ENCODE assay signal across 8 cellular contexts in the genomic region with DNA sequence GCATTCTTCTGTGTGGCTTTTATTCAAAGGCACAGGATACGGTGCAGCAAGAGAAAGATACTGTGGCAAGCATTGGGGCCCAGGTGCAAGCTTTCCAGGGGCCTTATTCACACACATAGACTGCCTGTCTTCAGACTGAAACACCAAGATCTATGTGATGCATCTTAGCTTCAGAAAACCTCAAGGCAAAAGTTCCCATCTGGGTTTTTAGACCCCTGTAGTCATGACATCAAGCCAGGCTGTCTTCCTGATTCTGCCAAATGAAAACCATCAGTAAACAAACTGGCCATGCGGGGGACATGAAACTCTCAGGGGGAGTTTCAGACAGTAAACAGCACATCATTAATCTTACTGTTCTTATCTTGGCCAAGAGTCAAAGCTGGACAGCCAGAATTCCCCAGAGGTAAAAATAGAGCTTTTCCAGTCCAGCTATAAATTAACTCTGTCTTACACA. TPM values are rescaled to one million over a fixed set of nuclear protein-coding genes. Genes with fewer than 3 reads are reported as not detected.
DNase-seq lines count a peak whose midpoint lies in the region; ATAC-seq and TF ChIP-seq lines count a peak whose summit lies in the region.

No MANE protein-coding gene starts in this region.

- H3K9me3 Mint-ChIP-seq in CD4-positive, alpha-beta T cell = no peaks in the 10 kb centered on the region
- no peaks in the 10 kb centered on the region for H3K9me3 Mint-ChIP-seq in effector memory CD8-positive, alpha-beta T cell
- H3K9me3 Mint-ChIP-seq in activated CD4-positive, alpha-beta memory T cell treated with anti-CD3 and anti-CD28 coated beads for 36 hours = no peaks in the 10 kb centered on the region
- no peaks in the 10 kb centered on the region for H3K9me3 Mint-ChIP-seq in T-helper 2 cell treated with Interferon-gamma antibody and Interleukin-4, amounts not matched to agents 5 μg/mL and 100 μg/mL, for 36 hours

- H3K27ac Mint-ChIP-seq in CD4-positive, alpha-beta T cell = peak overlapping the region; percentile 66
- H3K27ac Mint-ChIP-seq in effector memory CD8-positive, alpha-beta T cell = no peak overlapping the region
- no peak overlapping the region for H3K27ac Mint-ChIP-seq in activated CD4-positive, alpha-beta memory T cell treated with anti-CD3 and anti-CD28 coated beads for 36 hours
- no peak overlapping the region for H3K27ac Mint-ChIP-seq in T-helper 2 cell treated with Interferon-gamma antibody and Interleukin-4, amounts not matched to agents 5 μg/mL and 100 μg/mL, for 36 hours

- CTCF ChIA-PET in CD4-positive, alpha-beta T cell (lab: Charles Lee) = interaction anchor here (2.1 kb wide), 1 partner anchor 10 kb away, joined by 7 read pairs; a partner anchor contains a TSS
- CTCF ChIA-PET in activated CD4-positive, alpha-beta memory T cell treated with anti-CD3 and anti-CD28 coated beads for 36 hours (lab: Charles Lee) = interaction anchor here (2.0 kb wide), 1 partner anchor 10 kb away, joined by 8 read pairs; a partner anchor contains a TSS

- no peaks in the 10 kb centered on the region for H3K9me3 ChIP-seq in CD4-positive, alpha-beta T cell (ENCODE audit: control insufficient read depth, low read length)

- H3K4me3 Mint-ChIP-seq in CD4-positive, alpha-beta T cell = no peak overlapping the region
- H3K4me3 Mint-ChIP-seq in effector memory CD8-positive, alpha-beta T cell = no peak overlapping the region
- no peak overlapping the region for H3K4me3 Mint-ChIP-seq in activated CD4-positive, alpha-beta memory T cell treated with anti-CD3 and anti-CD28 coated beads for 36 hours
- no peak overlapping the region for H3K4me3 Mint-ChIP-seq in T-helper 2 cell treated with Interferon-gamma antibody and Interleukin-4, amounts not matched to agents 5 μg/mL and 100 μg/mL, for 36 hours

- in situ Hi-C loops in G401 (cut with HindIII; ENCODE audit: low sequenced_read_pairs) = no loop called here

- DNase-seq in CD4-positive, alpha-beta T cell = no peak
- DNase-seq in effector memory CD8-positive, alpha-beta T cell = no peak
- DNase-seq in G401 (ENCODE audit: low spot score) = no peak
- no peak for DNase-seq in activated CD4-positive, alpha-beta memory T cell treated with anti-CD3 and anti-CD28 coated beads for 36 hours
- no peak for DNase-seq in DMS79 (lab: John Stamatoyannopoulos, UW)
- no peak for DNase-seq in T-helper 2 cell treated with Interferon-gamma antibody and Interleukin-4, amounts not matched to agents 5 μg/mL and 100 μg/mL, for 36 hours (ENCODE audit: low spot score)

- intact Hi-C loops in CD4-positive, alpha-beta T cell (cut with DNase I, micrococcal nuclease) = no loop called here
- intact Hi-C loops in activated CD4-positive, alpha-beta memory T cell treated with anti-CD3 and anti-CD28 coated beads for 36 hours (cut with micrococcal nuclease) = no loop called here

- peaks cover 41% of the 10 kb centered on the region for H3K36me3 Mint-ChIP-seq in CD4-positive, alpha-beta T cell (ENCODE audit: low read depth)
- H3K36me3 Mint-ChIP-seq in effector memory CD8-positive, alpha-beta T cell (ENCODE audit: insufficient read depth) = no peaks in the 10 kb centered on the region
- peaks cover 18% of the 10 kb centered on the region for H3K36me3 Mint-ChIP-seq in activated CD4-positive, alpha-beta memory T cell treated with anti-CD3 and anti-CD28 coated beads for 36 hours
- peaks cover 24% of the 10 kb centered on the region for H3K36me3 Mint-ChIP-seq in T-helper 2 cell treated with Interferon-gamma antibody and Interleukin-4, amounts not matched to agents 5 μg/mL and 100 μg/mL, for 36 hours (ENCODE audit: low read depth)

- H3K4me1 Mint-ChIP-seq in CD4-positive, alpha-beta T cell (ENCODE audit: low read depth) = peaks cover 52% of the 10 kb centered on the region
- H3K4me1 Mint-ChIP-seq in effector memory CD8-positive, alpha-beta T cell (ENCODE audit: low read depth in 2 of 2) = peaks cover 8 to 17% of the 10 kb centered on the region in 2 donors
- H3K4me1 Mint-ChIP-seq in activated CD4-positive, alpha-beta memory T cell treated with anti-CD3 and anti-CD28 coated beads for 36 hours (ENCODE audit: low read depth) = peaks cover 29% of the 10 kb centered on the region
- peaks cover 24% of the 10 kb centered on the region for H3K4me1 Mint-ChIP-seq in T-helper 2 cell treated with Interferon-gamma antibody and Interleukin-4, amounts not matched to agents 5 μg/mL and 100 μg/mL, for 36 hours (ENCODE audit: low read depth)

- TF ChIP-seq CTCF in CD4-positive, alpha-beta T cell (IDR thresholded peaks at IDR 0.05) = no peak

- H3K27me3 ChIP-seq in CD4-positive, alpha-beta T cell (ENCODE audit: control insufficient read depth, insufficient read depth, low read length) = no peaks in the 10 kb centered on the region

- POLR2A ChIA-PET in CD4-positive, alpha-beta T cell (lab: Charles Lee) = interaction anchor here (1.0 to 1.8 kb wide), 4 partner anchors 10 to 350 kb away, joined by 3 to 13 read pairs (median 4); a partner anchor contains a TSS
- POLR2A ChIA-PET in activated CD4-positive, alpha-beta memory T cell treated with anti-CD3 and anti-CD28 coated beads for 36 hours (lab: Charles Lee) = interaction anchor here (1.6 kb wide), 1 partner anchor 8 kb away, joined by 3 read pairs; no protein-coding TSS in a partner anchor

- peak; percentile 46 for ATAC-seq in CD4-positive, alpha-beta T cell (ENCODE audit: poor library complexity)
- ATAC-seq in GM19324 (IDR thresholded peaks at IDR 0.05; ENCODE audit: low FRiP score, unreplicated experiment) (peak; percentile 52), HG03097 (IDR thresholded peaks at IDR 0.05; ENCODE audit: low FRiP score, unreplicated experiment) (peak; percentile 51)
- ATAC-seq in effector memory CD8-positive, alpha-beta T cell (replicated peaks) = peak; percentile 22

- no peaks in the 10 kb centered on the region for H3K27me3 Mint-ChIP-seq in CD4-positive, alpha-beta T cell
- H3K27me3 Mint-ChIP-seq in effector memory CD8-positive, alpha-beta T cell = no peaks in the 10 kb centered on the region
- no peaks in the 10 kb centered on the region for H3K27me3 Mint-ChIP-seq in activated CD4-positive, alpha-beta memory T cell treated with anti-CD3 and anti-CD28 coated beads for 36 hours
- H3K27me3 Mint-ChIP-seq in T-helper 2 cell treated with Interferon-gamma antibody and Interleukin-4, amounts not matched to agents 5 μg/mL and 100 μg/mL, for 36 hours (ENCODE audit: low read depth) = no peaks in the 10 kb centered on the region

- H3K27ac ChIP-seq in CD4-positive, alpha-beta T cell (ENCODE audit: low read depth, low read length) = peak overlapping the region; percentile 51

RNA-seq across cellular contexts. Expression of a gene that starts 9.8 kb away (rescaled TPM):
- 1 to 10 TPM; 2.2 to 2.5 TPM for total RNA-seq in CD4-positive, alpha-beta T cell
- total RNA-seq in G401 (2014; rRNA removed; shearing (Covaris generic)) = 0.25 and 0.27 TPM in 2 replicates
- total RNA-seq in activated CD4-positive, alpha-beta memory T cell treated with anti-CD3 and anti-CD28 coated beads for 36 hours = 1 to 10 TPM; 3.3 to 3.4 TPM
